ENCODE assay signal across 11 cellular contexts in genomic region chr15:62758126-62758951, GRCh38.
DNase-seq lines count a peak whose midpoint lies in the region; ATAC-seq, FAIRE-seq and TF ChIP-seq lines count a peak whose summit lies in the region.
"Had no signal": no experiment of that assay in that cellular context is flagged by ENCODE, and none has a peak within 500 bp of the region (broad histone marks: within the 10 kb centered on the region; RNA-seq: fewer than 3 reads in every experiment).

No MANE protein-coding gene starts in this region.

- POLR2A ChIA-PET in H1 (lab: Charles Lee; ENCODE audit: partially characterized antibody), result interaction anchor here (1.0 to 2.1 kb wide), 3 partner anchors 9 to 286 kb away, joined by 3 to 6 read pairs (median 4); no protein-coding TSS in a partner anchor

- peaks cover 10 to 14% of the 10 kb centered on the region in 2 donors for H3K27me3 Mint-ChIP-seq in effector memory CD8-positive, alpha-beta T cell

- peak overlapping the region; percentile 49 for H4K91ac ChIP-seq in H1 (replicated peaks; ENCODE audit: insufficient read length, low read length)

- ATAC-seq in GM21723 (IDR thresholded peaks at IDR 0.05; ENCODE audit: unreplicated experiment) (no peak), HG02885 (IDR thresholded peaks at IDR 0.05; ENCODE audit: poor library complexity, unreplicated experiment) (no peak), HG03460 (IDR thresholded peaks at IDR 0.05; ENCODE audit: unreplicated experiment) (no peak)
- ATAC-seq in effector memory CD8-positive, alpha-beta T cell (replicated peaks), result no peak
- ATAC-seq: activated T-cell treated with anti-CD3 and anti-CD28 coated beads, Interleukin-2, amount 50 U/mL, for 72 hours had no signal

- H3K4me3 ChIP-seq in H1 (ENCODE audit: extremely low read depth in 1 of 4, insufficient read depth in 2 of 4, low read depth in 3 of 4, low read length in 4 of 4), result 0 out of 8 replicates have a peak overlapping the region, but pooled peaks of 1 of the 4 experiments have one; percentile 3
- H3K4me3 ChIP-seq in lower leg skin (ENCODE audit: low read depth, poor library complexity, severe bottlenecking), result no peak overlapping the region
- no peak overlapping the region for H3K4me3 ChIP-seq in transverse colon
- H3K4me3 ChIP-seq: ovary had no signal

- WGBS in H1 (ENCODE audit: extremely low coverage in 1 of 2, insufficient coverage in 1 of 2, insufficient read length in 1 of 2, insufficient replicate concordance in 2 of 2, low coverage in 1 of 2, low lambda C conversion rate in 2 of 2, missing lambda C conversion rate in 1 of 2), 2 experiments, result 55% methylated on average over 11 of the region's 11 CpGs; no CpG with 5 or more reads in 1 of the 2 experiments
- 38 to 39% methylated on average over 11 of the region's 11 CpGs for WGBS in lower leg skin, 2 donors
- 60% methylated on average over 3 to 11 of the region's 11 CpGs for WGBS in transverse colon (ENCODE audit: low coverage in 1 of 2), 2 donors

- peaks cover 0 to 9% (median 0%) of the 10 kb centered on the region in 4 experiments; a peak in 1 of 8 replicates for H3K36me3 ChIP-seq in H1 (ENCODE audit: control insufficient read depth in 2 of 4, insufficient read depth in 4 of 4, low read length in 3 of 4)
- peaks cover 0 to 13% (median 0%) of the 10 kb centered on the region in 4 donors for H3K36me3 ChIP-seq in transverse colon
- H3K36me3 ChIP-seq: ovary had no signal

- H2BK5ac ChIP-seq in H1 (ENCODE audit: low read depth, low read length), result peak overlapping the region; percentile 73; the same call in 1 of the 2 replicates

- peak overlapping the region; percentile 62 for H3K18ac ChIP-seq in H1 (ENCODE audit: extremely low read depth, low read length)

- no peaks in the 10 kb centered on the region for H3K9me3 Mint-ChIP-seq in effector memory CD8-positive, alpha-beta T cell
- H3K9me3 Mint-ChIP-seq: activated T-cell treated with anti-CD3 and anti-CD28 coated beads, Interleukin-2, amount 50 U/mL, for 72 hours had no signal

- TF ChIP-seq RAD21 in H1 (IDR thresholded peaks at IDR 0.05 in 1 of 2, conservative IDR thresholded peaks at IDR 0.05 in 1 of 2; ENCODE audit: low read depth in 2 of 2, low read length in 2 of 2), result no peak

- H4K8ac ChIP-seq in H1 (ENCODE audit: extremely low read depth, insufficient read depth, low read length), result no peak overlapping the region

- in situ Hi-C loops in transverse colon (cut with MboI; ENCODE audit: low pct_ligation_motif_present in 1 of 4, low pct_unique_long_range_greater_than_20kb in 1 of 4, low sequenced_read_pairs in 3 of 4), result no loop called here

- no peaks in the 10 kb centered on the region for H3K79me1 ChIP-seq in H1 (ENCODE audit: low read depth, low read length)

- no peak overlapping the region for H3K14ac ChIP-seq in H1 (ENCODE audit: insufficient read length)

- peak; percentile 92 for FAIRE-seq in H1 (lab: Jason Lieb, UNC)

- H4K20me1 ChIP-seq in H1 (replicated peaks in 1 of 2; ENCODE audit: control insufficient read depth in 1 of 2, insufficient read depth in 2 of 2, low read length in 2 of 2), result no peaks in the 10 kb centered on the region

- H2AFZ ChIP-seq in H1 (ENCODE audit: low read length), result no peak overlapping the region

- no peak overlapping the region for H3K27ac Mint-ChIP-seq in effector memory CD8-positive, alpha-beta T cell
- H3K27ac Mint-ChIP-seq: activated T-cell treated with anti-CD3 and anti-CD28 coated beads, Interleukin-2, amount 50 U/mL, for 72 hours had no signal

- H3K27me3 ChIP-seq in H1 (replicated peaks in 1 of 4; ENCODE audit: control insufficient read depth in 3 of 4, extremely low read depth in 1 of 4, insufficient read depth in 3 of 4, low read length in 3 of 4), result no peaks in the 10 kb centered on the region
- H3K27me3 ChIP-seq in transverse colon, result no peaks in the 10 kb centered on the region
- H3K27me3 ChIP-seq: ovary had no signal

- TF ChIP-seq EP300 in H1 (IDR thresholded peaks at IDR 0.05; ENCODE audit: borderline replicate concordance in 1 of 2, low read depth in 2 of 2, low read length in 2 of 2) (no peak; a peak in 1 of 3 replicates), transverse colon (IDR thresholded peaks at IDR 0.05; ENCODE audit: low read depth) (no peak)

- peak overlapping the region; percentile 26 to 63; a peak in 3 of 4 replicates for H3K4me2 ChIP-seq in H1 (ENCODE audit: insufficient read depth in 1 of 2, low read depth in 2 of 2, low read length in 2 of 2)

- H3K36me3 Mint-ChIP-seq in effector memory CD8-positive, alpha-beta T cell (ENCODE audit: insufficient read depth), result no peaks in the 10 kb centered on the region

- no peak for TF ChIP-seq POLR2A in H1 (IDR thresholded peaks at IDR 0.05; ENCODE audit: control extremely low read depth in 1 of 2, low read depth in 2 of 2, low read length in 2 of 2)
- TF ChIP-seq POLR2A in lower leg skin (IDR thresholded peaks at IDR 0.05), result no peak
- TF ChIP-seq POLR2A in transverse colon (IDR thresholded peaks at IDR 0.05), result no peak

- no peak overlapping the region for H3K4me3 Mint-ChIP-seq in effector memory CD8-positive, alpha-beta T cell
- H3K4me3 Mint-ChIP-seq: activated T-cell treated with anti-CD3 and anti-CD28 coated beads, Interleukin-2, amount 50 U/mL, for 72 hours had no signal

- H2BK20ac ChIP-seq in H1 (ENCODE audit: low read length), result 0 out of 2 replicates have a peak overlapping the region, but pooled peaks have one; percentile 23

- CTCF ChIA-PET in H1 (lab: Charles Lee; ENCODE audit: partially characterized antibody), result interaction anchor here (0.8 to 7.4 kb wide), 5 partner anchors 10 to 708 kb away, joined by 3 to 49 read pairs (median 3); no protein-coding TSS in a partner anchor

- H2BK120ac ChIP-seq in H1 (replicated peaks; ENCODE audit: low read depth, low read length), result peak overlapping the region; percentile 47

- H2BK12ac ChIP-seq in H1 (ENCODE audit: low read depth, low read length), result peak overlapping the region; percentile 78; the same call in 1 of the 2 replicates

- H3K4me1 ChIP-seq in H1 (replicated peaks in 1 of 4; ENCODE audit: control insufficient read depth in 3 of 4, insufficient read depth in 4 of 4, low read length in 3 of 4) (peaks cover 11 to 25% (median 18%) of the 10 kb centered on the region in 4 experiments), transverse colon (peaks cover 0 to 15% (median 0%) of the 10 kb centered on the region in 4 donors)

- no peak overlapping the region; a peak in 2 of 7 replicates for H3K9ac ChIP-seq in H1 (replicated peaks in 1 of 4; ENCODE audit: extremely low read depth in 1 of 4, low read depth in 3 of 4, low read length in 3 of 4)

- no peak overlapping the region for H3K23ac ChIP-seq in H1 (ENCODE audit: insufficient read length)

- peak overlapping the region; percentile 40 for H4K5ac ChIP-seq in H1 (ENCODE audit: insufficient read length, low read depth, low read length)

- intact Hi-C loops in lower leg skin (cut with DNase I; ENCODE audit: low total_unique reads) (no loop called here), transverse colon (cut with DNase I; ENCODE audit: low total_unique reads) (no loop called here)

- H3K4me1 Mint-ChIP-seq in effector memory CD8-positive, alpha-beta T cell (ENCODE audit: low read depth in 2 of 2), result no peaks in the 10 kb centered on the region

- DNase-seq in M059J (ENCODE audit: low read depth) (peak; percentile 87), H1 (ENCODE audit: low read depth in 1 of 2, low spot score in 2 of 2) (no peak), lower leg skin (ENCODE audit: low spot score in 2 of 2) (peak; percentile 73 to 91), transverse colon (peak; percentile 14)
- no peak for DNase-seq in effector memory CD8-positive, alpha-beta T cell
- DNase-seq: activated T-cell treated with anti-CD3 and anti-CD28 coated beads, Interleukin-2, amount 50 U/mL, for 72 hours; NCI-H526 treated with DMSO at 0.1 percent for 48 hours had no signal

- H2BK15ac ChIP-seq in H1 (ENCODE audit: low read length), result no peak overlapping the region

- peak overlapping the region; percentile 40 for H3K4ac ChIP-seq in H1 (replicated peaks; ENCODE audit: insufficient read length, low read depth, low read length)

- TF ChIP-seq CTCF in H1 (IDR thresholded peaks at IDR 0.05; ENCODE audit: control extremely low read depth in 1 of 3, insufficient read depth in 1 of 3, low read depth in 1 of 3, low read length in 3 of 3) (no peak), lower leg skin (IDR thresholded peaks at IDR 0.05) (no peak), transverse colon (IDR thresholded peaks at IDR 0.05) (no peak)

- H3K27ac ChIP-seq in H1 (ENCODE audit: low read depth, low read length) (no peak overlapping the region; the same call in 1 of the 2 replicates), transverse colon (peak overlapping the region; percentile 21 to 67 (median 55))

- no peaks in the 10 kb centered on the region for H3K23me2 ChIP-seq in H1 (ENCODE audit: low read depth, low read length)

- H2AK5ac ChIP-seq in H1 (ENCODE audit: low read depth, low read length), result 0 out of 2 replicates have a peak overlapping the region, but pooled peaks have one; percentile 11

- H3K79me2 ChIP-seq in H1 (ENCODE audit: control insufficient read depth in 1 of 2, insufficient read depth in 2 of 2, low read length in 2 of 2), result no peaks in the 10 kb centered on the region

- no peak overlapping the region for H3K56ac ChIP-seq in H1 (replicated peaks; ENCODE audit: insufficient read length, low read depth, low read length)

- H3K9me3 ChIP-seq in H1 (ENCODE audit: insufficient read depth in 2 of 2, low read depth in 1 of 2, low read length in 1 of 2), result no peaks in the 10 kb centered on the region
- H3K9me3 ChIP-seq in transverse colon, result no peaks in the 10 kb centered on the region
- H3K9me3 ChIP-seq: ovary had no signal

TF ChIP-seq in H1, 55 proteins besides CTCF, POLR2A, EP300 and RAD21:
- TF ChIP-seq SIN3A (conservative IDR thresholded peaks at IDR 0.05 in 1 of 2, IDR thresholded peaks at IDR 0.05 in 1 of 2; ENCODE audit: low read depth in 1 of 2, low read length in 2 of 2) (0 out of 4 replicates have a peak, but pooled peaks of 1 of the 2 experiments have one; percentile 29), SP4 (IDR thresholded peaks at IDR 0.05; ENCODE audit: low read length) (no peak), ZNF274 (IDR thresholded peaks at IDR 0.05; ENCODE audit: borderline replicate concordance, extremely low read depth, low read length) (no peak), SIRT6 (IDR thresholded peaks at IDR 0.05; ENCODE audit: low read length) (no peak), SP1 (IDR thresholded peaks at IDR 0.05; ENCODE audit: low read depth, low read length) (0 out of 2 replicates have a peak, but pooled peaks have one; percentile 45), NANOG (IDR thresholded peaks at IDR 0.05; ENCODE audit: insufficient read depth, low read depth, low read length, poor library complexity, severe bottlenecking) (no peak)
TF ChIP-seq in H1: peak in this region for 2.

Comparison
In these comparisons a context has a peak if more than half of its experiments do, and no peak if none do; other contexts are left out.
1. DNase-seq: peak in M059J (single experiment), lower leg skin (2 of 2) and transverse colon (single experiment); none in H1 (0 of 2) and effector memory CD8-positive, alpha-beta T cell (0 of 3).